ENCODE assay signal across 8 cellular contexts in genomic region chr15:57861039-57861638, GRCh38.
DNase-seq lines count a peak whose midpoint lies in the region; ATAC-seq and TF ChIP-seq lines count a peak whose summit lies in the region.

No MANE protein-coding gene starts in this region.

- ATAC-seq in activated B cell treated with CpG ODN at 0.5 μM for 24 hours (ENCODE audit: low read depth) (no peak), gastroesophageal sphincter (no peak), GM18520 (IDR thresholded peaks at IDR 0.05; ENCODE audit: unreplicated experiment) (no peak), HG02759 (IDR thresholded peaks at IDR 0.05; ENCODE audit: unreplicated experiment) (no peak)

- H3K4me1 ChIP-seq in gastroesophageal sphincter, result no peaks in the 10 kb centered on the region

- no peaks in the 10 kb centered on the region for H3K36me3 Mint-ChIP-seq in activated B cell treated with CpG ODN at 0.5 μM for 24 hours (ENCODE audit: low read depth)

- no peak overlapping the region for H3K27ac Mint-ChIP-seq in activated B cell treated with CpG ODN at 0.5 μM for 24 hours

- no peaks in the 10 kb centered on the region for H3K36me3 ChIP-seq in gastroesophageal sphincter

- no peak for TF ChIP-seq POLR2A in gastroesophageal sphincter (IDR thresholded peaks at IDR 0.05)

- no peaks in the 10 kb centered on the region for H3K4me1 Mint-ChIP-seq in activated B cell treated with CpG ODN at 0.5 μM for 24 hours

- H3K9me3 Mint-ChIP-seq in activated B cell treated with CpG ODN at 0.5 μM for 24 hours, result no peaks in the 10 kb centered on the region

- TF ChIP-seq EP300 in gastroesophageal sphincter (IDR thresholded peaks at IDR 0.05), result no peak

- 19 to 25% methylated on average over 6 of the region's 6 CpGs for WGBS in gastroesophageal sphincter (ENCODE audit: low coverage in 1 of 2), 2 donors

- H3K4me3 ChIP-seq in AG09309 (ENCODE audit: control insufficient read depth, low read depth, low read length) (no peak overlapping the region), gastroesophageal sphincter (no peak overlapping the region)

- no peaks in the 10 kb centered on the region for H3K9me3 ChIP-seq in gastroesophageal sphincter

- peaks cover 28% of the 10 kb centered on the region for H3K27me3 Mint-ChIP-seq in activated B cell treated with CpG ODN at 0.5 μM for 24 hours

- H3K27ac ChIP-seq in gastroesophageal sphincter, result no peak overlapping the region

- POLR2A ChIA-PET in activated B cell treated with CpG ODN at 0.5 μM for 24 hours (lab: Charles Lee), result no interaction called here

- TF ChIP-seq CTCF in AG09309 (IDR thresholded peaks at IDR 0.05; ENCODE audit: control insufficient read depth, insufficient read depth, low read depth, low read length, missing control alignments), result peak; percentile 66
- peak; percentile 73 for TF ChIP-seq CTCF in GM10266 (IDR thresholded peaks at IDR 0.05; ENCODE audit: control insufficient read depth, insufficient read depth, low read depth, missing control alignments)
- TF ChIP-seq CTCF in activated B cell treated with CpG ODN at 0.5 μM for 24 hours (IDR thresholded peaks at IDR 0.05), result peak; percentile 86
- TF ChIP-seq CTCF in gastroesophageal sphincter (IDR thresholded peaks at IDR 0.05), result peak; percentile 80 to 91 (median 86)

- DNase-seq in AG09309 (ENCODE audit: low read depth) (peak; percentile 39), GM10266 (ENCODE audit: extremely low spot score) (peak; percentile 43), NCI-H2107 (lab: John Stamatoyannopoulos, UW) (peak; percentile 3), activated B cell treated with CpG ODN at 0.5 μM for 24 hours (no peak), pons (ENCODE audit: low spot score) (peak; percentile 89)

- CTCF ChIA-PET in activated B cell treated with CpG ODN at 0.5 μM for 24 hours (lab: Charles Lee), result interaction anchor here (0.6 to 3.4 kb wide), 17 partner anchors 8 to 522 kb away, joined by 3 to 48 read pairs (median 4); partner anchors contain the start of gene POLR2M

- no peaks in the 10 kb centered on the region for H3K27me3 ChIP-seq in gastroesophageal sphincter

- H3K4me3 Mint-ChIP-seq in activated B cell treated with CpG ODN at 0.5 μM for 24 hours, result no peak overlapping the region

- intact Hi-C loops in activated B cell treated with CpG ODN at 0.5 μM for 24 hours (cut with micrococcal nuclease), result loop anchor here (1.0 to 10.0 kb wide), 5 partner anchors 216 to 1666 kb away; no protein-coding TSS in a partner anchor
